In the genomic region with DNA sequence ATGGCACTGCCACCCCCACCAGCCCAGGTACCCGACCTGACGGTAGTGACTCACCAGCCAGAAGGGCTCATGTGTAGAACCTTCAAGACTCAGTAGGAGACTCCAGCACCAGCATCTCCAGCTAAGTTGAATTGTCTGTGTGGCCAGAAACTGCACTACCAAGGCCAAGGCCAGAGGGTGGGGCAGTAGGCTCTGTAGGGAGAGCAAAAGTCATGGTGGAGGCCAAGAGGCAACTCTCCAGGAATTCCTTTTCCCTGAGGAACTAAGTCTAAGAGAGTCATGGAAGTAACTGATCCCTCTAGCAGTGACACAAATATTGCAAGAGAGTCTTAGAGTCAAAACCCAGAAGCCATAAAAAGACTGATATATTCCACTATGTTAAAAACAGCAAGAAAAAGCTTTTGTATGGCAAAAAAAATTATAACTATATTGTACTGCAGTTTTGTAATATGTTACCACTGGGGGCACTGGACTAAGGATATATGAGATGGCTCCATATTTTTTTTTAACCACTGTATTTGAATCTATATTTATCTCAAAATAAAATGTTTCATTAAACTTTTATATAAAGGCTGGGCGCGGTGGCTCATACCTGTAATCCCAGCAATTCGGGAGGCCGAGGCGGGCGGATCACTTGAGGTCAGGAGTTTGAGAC, we compare ENCODE assay signal across 15 cellular contexts. TPM values are rescaled to one million over a fixed set of nuclear protein-coding genes. Genes with fewer than 3 reads are reported as not detected.
DNase-seq lines count a peak whose midpoint lies in the region; ATAC-seq and TF ChIP-seq lines count a peak whose summit lies in the region.
"Had no signal": no experiment of that assay in that cellular context is flagged by ENCODE, and none has a peak within 500 bp of the region (broad histone marks: within the 10 kb centered on the region; RNA-seq: fewer than 3 reads in every experiment).

No MANE protein-coding gene starts in this region.

- H2AFZ ChIP-seq in SU-DHL-6 (ENCODE audit: low read depth, low read length, severe bottlenecking): no peak overlapping the region

- peak; percentile 29 for TF ChIP-seq CTCF in 22Rv1 (IDR thresholded peaks at IDR 0.05)
- peak; percentile 7; the same call in 1 of the 3 replicates for TF ChIP-seq CTCF in GM12872 (IDR thresholded peaks at IDR 0.05; ENCODE audit: insufficient read depth, low read depth, low read length)
- TF ChIP-seq CTCF in SU-DHL-6 (IDR thresholded peaks at IDR 0.05; ENCODE audit: insufficient read depth, low read length, poor library complexity, severe bottlenecking): peak; percentile 16
- TF ChIP-seq CTCF in left ventricle myocardium inferior (IDR thresholded peaks at IDR 0.05; ENCODE audit: borderline replicate concordance): peak; percentile 14

- H3K27me3 Mint-ChIP-seq in activated T-cell treated with anti-CD3 and anti-CD28 coated beads, Interleukin-2, amount 50 U/mL, for 24 hours: peaks cover 16% of the 10 kb centered on the region

- H3K27ac ChIP-seq in 22Rv1 (no peak overlapping the region), SU-DHL-6 (ENCODE audit: low read depth, low read length) (no peak overlapping the region), left ventricle myocardium inferior (replicated peaks) (no peak overlapping the region)
- H3K27ac ChIP-seq: tibial nerve had no signal

- H3K9me3 ChIP-seq in SU-DHL-6 (ENCODE audit: insufficient read depth, low read length) (peaks cover 11% of the 10 kb centered on the region), left ventricle myocardium inferior (replicated peaks) (peaks cover 22% of the 10 kb centered on the region)

- no peak overlapping the region for H3K4me3 Mint-ChIP-seq in activated T-cell treated with anti-CD3 and anti-CD28 coated beads, Interleukin-2, amount 50 U/mL, for 24 hours

- no peaks in the 10 kb centered on the region for H3K4me1 ChIP-seq in left ventricle myocardium inferior
- H3K4me1 ChIP-seq: tibial nerve had no signal

- H3K79me2 ChIP-seq in SU-DHL-6 (ENCODE audit: insufficient read depth, low read length): no peaks in the 10 kb centered on the region

- ATAC-seq in HG02588 (IDR thresholded peaks at IDR 0.05; ENCODE audit: unreplicated experiment) (no peak), GM21619 (IDR thresholded peaks at IDR 0.05; ENCODE audit: unreplicated experiment) (no peak)

- H3K27ac Mint-ChIP-seq in activated T-cell treated with anti-CD3 and anti-CD28 coated beads, Interleukin-2, amount 50 U/mL, for 24 hours: no peak overlapping the region

- H3K36me3 Mint-ChIP-seq in activated T-cell treated with anti-CD3 and anti-CD28 coated beads, Interleukin-2, amount 50 U/mL, for 24 hours (ENCODE audit: low read depth): peaks cover 5% of the 10 kb centered on the region

- no peak overlapping the region for H3K4me2 ChIP-seq in SU-DHL-6 (ENCODE audit: low read depth, low read length, poor library complexity, severe bottlenecking)

- H3K9me2 ChIP-seq in SU-DHL-6 (replicated peaks; ENCODE audit: insufficient read depth, low read length): no peaks in the 10 kb centered on the region

- H4K20me1 ChIP-seq in SU-DHL-6 (ENCODE audit: low read depth, low read length): no peaks in the 10 kb centered on the region

- H3K36me3 ChIP-seq in SU-DHL-6 (ENCODE audit: low read length): no peaks in the 10 kb centered on the region
- H3K36me3 ChIP-seq in left ventricle myocardium inferior: no peaks in the 10 kb centered on the region
- H3K36me3 ChIP-seq: tibial nerve had no signal

- H3F3A ChIP-seq in SU-DHL-6 (ENCODE audit: insufficient read depth): no peaks in the 10 kb centered on the region

- no peaks in the 10 kb centered on the region for H3K4me1 Mint-ChIP-seq in activated T-cell treated with anti-CD3 and anti-CD28 coated beads, Interleukin-2, amount 50 U/mL, for 24 hours (ENCODE audit: low read depth)

- no peak overlapping the region for H3K4me3 ChIP-seq in SU-DHL-6 (ENCODE audit: insufficient read depth, low read length, poor library complexity, severe bottlenecking)
- H3K4me3 ChIP-seq in left ventricle myocardium inferior: no peak overlapping the region
- H3K4me3 ChIP-seq: tibial nerve had no signal

- no peak for DNase-seq in left ventricle myocardium inferior
- DNase-seq in C1 segment of cervical spinal cord (lab: John Stamatoyannopoulos, UW): no peak
- DNase-seq in activated T-cell treated with anti-CD3 and anti-CD28 coated beads, Interleukin-2, amount 50 U/mL, for 24 hours: no peak
- DNase-seq: amniotic stem cell; DMS 273 treated with DMSO at 0.1 percent for 48 hours; NCI-H1105 treated with DMSO at 0.1 percent for 48 hours; NCI-H446; stimulated activated CD4-positive, alpha-beta T cell treated with anti-CD3 and anti-CD28 coated beads, Interleukin-2, amount 100 ng/mL, for 48 hours had no signal

- intact Hi-C loops in left ventricle myocardium inferior (cut with micrococcal nuclease): no loop called here

- H3K27me3 ChIP-seq in SU-DHL-6 (ENCODE audit: low read length) (no peaks in the 10 kb centered on the region), left ventricle myocardium inferior (ENCODE audit: low read depth) (peaks cover 30% of the 10 kb centered on the region)

- H3K9ac ChIP-seq in SU-DHL-6 (ENCODE audit: low read length): no peak overlapping the region

- peaks cover 16% of the 10 kb centered on the region for H3K9me3 Mint-ChIP-seq in activated T-cell treated with anti-CD3 and anti-CD28 coated beads, Interleukin-2, amount 50 U/mL, for 24 hours

RNA-seq across cellular contexts. Expression of a gene that starts 30.2 kb away (rescaled TPM):
- total RNA-seq in left ventricle myocardium inferior: not detected
- total RNA-seq: dermis microvascular lymphatic vessel endothelial cell had no signal

RNA-seq across cellular contexts. Expression of a gene that starts 40.3 kb away (rescaled TPM):
- 8.7 TPM for total RNA-seq in left ventricle myocardium inferior

RNA-seq across cellular contexts. Expression of a gene that starts 40.5 kb away (rescaled TPM):
- 111 TPM for total RNA-seq in left ventricle myocardium inferior

RNA-seq across cellular contexts. Expression of a gene that starts 42.6 kb away (rescaled TPM):
- 0.30 TPM for total RNA-seq in left ventricle myocardium inferior

RNA-seq across cellular contexts. Expression of a gene that starts 56.2 kb away (rescaled TPM):
- total RNA-seq in left ventricle myocardium inferior: 1.0 TPM
